In the genomic region with DNA sequence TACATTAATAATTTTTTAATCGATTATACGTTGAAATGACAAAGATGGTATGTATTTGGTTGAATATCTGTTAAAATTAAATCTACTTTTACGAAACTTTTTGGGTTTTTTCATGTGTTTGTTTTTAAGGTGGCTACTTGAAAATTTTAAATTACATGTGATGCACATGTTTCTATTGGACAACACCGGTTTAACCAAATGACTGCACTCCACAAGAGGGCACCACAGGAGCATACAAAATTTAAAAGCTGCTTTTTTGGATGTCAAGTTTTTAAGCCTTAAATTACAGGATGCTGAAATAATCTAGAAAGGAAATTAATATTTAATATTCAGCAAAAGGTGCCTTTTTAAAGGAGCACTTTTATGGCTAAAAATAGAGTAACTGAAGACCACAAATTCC, we compare ENCODE assay signal across 8 cellular contexts.
DNase-seq lines count a peak whose midpoint lies in the region; ATAC-seq and TF ChIP-seq lines count a peak whose summit lies in the region.

No MANE protein-coding gene starts in this region.

- H3K4me3 ChIP-seq in cardiac fibroblast (replicated peaks in 1 of 2; ENCODE audit: low read depth in 2 of 2, low read length in 2 of 2): no peak overlapping the region
- no peak overlapping the region for H3K4me3 ChIP-seq in lower lobe of right lung
- H3K4me3 ChIP-seq in suprapubic skin: no peak overlapping the region

- H3K4me1 ChIP-seq in lower lobe of right lung (peaks cover 10% of the 10 kb centered on the region), suprapubic skin (peaks cover 11% of the 10 kb centered on the region)

- ATAC-seq in lower lobe of right lung (peak in 1 of 2 donors; percentile 53), HG03457 (IDR thresholded peaks at IDR 0.05; ENCODE audit: unreplicated experiment) (no peak)

- intact Hi-C loops in lower lobe of right lung (cut with DNase I): loop anchor here (10.0 kb wide), 1 partner anchor 237 kb away; no protein-coding TSS in a partner anchor

- H3K27ac ChIP-seq in lower lobe of right lung: no peak overlapping the region
- H3K27ac ChIP-seq in suprapubic skin: no peak overlapping the region

- 67% methylated on average over 4 of the region's 4 CpGs for WGBS in suprapubic skin

- TF ChIP-seq CTCF in cardiac fibroblast (IDR thresholded peaks at IDR 0.05; ENCODE audit: low read depth, low read length) (peak; percentile 65), lower lobe of right lung (IDR thresholded peaks at IDR 0.05) (peak; percentile 65), suprapubic skin (IDR thresholded peaks at IDR 0.05) (peak; percentile 54 to 79)

- H3K36me3 ChIP-seq in lower lobe of right lung (peaks cover 59% of the 10 kb centered on the region), suprapubic skin (peaks cover 43% of the 10 kb centered on the region)

- H3K9me3 ChIP-seq in lower lobe of right lung (no peaks in the 10 kb centered on the region), suprapubic skin (no peaks in the 10 kb centered on the region)

- DNase-seq in DMS79 treated with DMSO at 0.1 percent for 48 hours (lab: John Stamatoyannopoulos, UW) (peak; percentile 39), KBM-7 (peak; percentile 62), T-helper 9 cell (peak; percentile 19), cardiac fibroblast (ENCODE audit: low read depth in 2 of 2) (peak; percentile 76 to 77), lower lobe of right lung (no peak), suprapubic skin (ENCODE audit: low spot score in 2 of 2) (no peak), GM19240 (ENCODE audit: insufficient read length, low spot score) (no peak)

- H3K27me3 ChIP-seq in lower lobe of right lung (ENCODE audit: low read depth) (no peaks in the 10 kb centered on the region), suprapubic skin (no peaks in the 10 kb centered on the region)

- in situ Hi-C loops in KBM-7 (cut with MboI; ENCODE audit: low pct_unique_long_range_greater_than_20kb, low sequenced_read_pairs): no loop called here

- no peak for TF ChIP-seq POLR2A in suprapubic skin (IDR thresholded peaks at IDR 0.05)

- TF ChIP-seq EP300 in suprapubic skin (IDR thresholded peaks at IDR 0.05): no peak

Comparison
In these comparisons a context has a peak if more than half of its experiments do, and no peak if none do; other contexts are left out.
1. DNase-seq: peak in DMS79 treated with DMSO at 0.1 percent for 48 hours (single experiment), KBM-7 (single experiment), T-helper 9 cell (single experiment) and cardiac fibroblast (2 of 2); none in lower lobe of right lung (single experiment), suprapubic skin (0 of 2) and GM19240 (single experiment).
2. Peak in every context shown above with its lines, with median percentiles within 50 percentile points of each other: CTCF ChIP-seq.